12 cellular contexts compared by ENCODE assay signal in genomic region chr3:144556392-144556791, GRCh38.
A peak's percentile ranks its signal among the peaks of the same experiment; 100 is the strongest.
DNase-seq lines count a peak whose midpoint lies in the region; ATAC-seq and TF ChIP-seq lines count a peak whose summit lies in the region.
"Had no signal": no experiment of that assay in that cellular context is flagged by ENCODE, and none has a peak within 500 bp of the region (broad histone marks: within the 10 kb centered on the region; RNA-seq: fewer than 3 reads in every experiment).

No MANE protein-coding gene starts in this region.

- WGBS in testis, 2 donors = 85 to 90% methylated on average over 3 of the region's 3 CpGs

- TF ChIP-seq POLR2A in testis (IDR thresholded peaks at IDR 0.05) = no peak

- H3K36me3 ChIP-seq in testis (ENCODE audit: low read depth, missing control alignments) = no peaks in the 10 kb centered on the region

- H3K9me3 ChIP-seq in testis = no peaks in the 10 kb centered on the region

- H3K4me1 Mint-ChIP-seq in WTC11 = peaks cover 23% of the 10 kb centered on the region

- H3K4me1 ChIP-seq in testis = no peaks in the 10 kb centered on the region

- CTCF ChIA-PET in WTC11 (lab: Charles Lee) = no interaction called here

- no peaks in the 10 kb centered on the region for H3K27me3 ChIP-seq in testis
- H3K27me3 ChIP-seq: dorsolateral prefrontal cortex had no signal

- no peaks in the 10 kb centered on the region; the same call in 1 of the 2 replicates for H3K27me3 Mint-ChIP-seq in WTC11 (ENCODE audit: low read depth)
- H3K27me3 Mint-ChIP-seq: activated T-cell treated with anti-CD3 and anti-CD28 coated beads, Interleukin-2, amount 50 U/mL, for 24 hours; progenitor cell of endocrine pancreas had no signal

- peaks cover 6% of the 10 kb centered on the region for H3K9me3 Mint-ChIP-seq in WTC11
- H3K9me3 Mint-ChIP-seq: activated T-cell treated with anti-CD3 and anti-CD28 coated beads, Interleukin-2, amount 50 U/mL, for 24 hours had no signal

- peak; percentile 73 for DNase-seq in A172 (ENCODE audit: low spot score)
- DNase-seq in NOMO-1 (lab: John Stamatoyannopoulos, UW; ENCODE audit: unreplicated experiment in 2 of 2) = peak; percentile 38 to 89
- DNase-seq in testis = no peak
- no peak for DNase-seq in left lobe of liver (ENCODE audit: low spot score)
- DNase-seq in NCI-H146 (lab: John Stamatoyannopoulos, UW) = no peak
- no peak for DNase-seq in WTC11 (ENCODE audit: low spot score)
- DNase-seq: activated T-cell treated with anti-CD3 and anti-CD28 coated beads, Interleukin-2, amount 50 U/mL, for 24 hours; dorsolateral prefrontal cortex had no signal

- H3K27ac ChIP-seq in testis = no peak overlapping the region
- H3K27ac ChIP-seq: 22Rv1 had no signal

- no peak overlapping the region for H3K4me3 ChIP-seq in testis
- H3K4me3 ChIP-seq: dorsolateral prefrontal cortex had no signal

- ATAC-seq in GM19463 (IDR thresholded peaks at IDR 0.05; ENCODE audit: unreplicated experiment) (peak; percentile 86), HG03045 (IDR thresholded peaks at IDR 0.05; ENCODE audit: unreplicated experiment) (peak; percentile 77), left lobe of liver (no peak), WTC11 (no peak)

- POLR2A ChIA-PET in WTC11 (lab: Charles Lee) = no interaction called here

- no peak overlapping the region for H3K4me3 Mint-ChIP-seq in WTC11
- H3K4me3 Mint-ChIP-seq: activated T-cell treated with anti-CD3 and anti-CD28 coated beads, Interleukin-2, amount 50 U/mL, for 24 hours had no signal

- no peak overlapping the region for H3K27ac Mint-ChIP-seq in WTC11
- H3K27ac Mint-ChIP-seq: activated T-cell treated with anti-CD3 and anti-CD28 coated beads, Interleukin-2, amount 50 U/mL, for 24 hours; progenitor cell of endocrine pancreas had no signal

- TF ChIP-seq CTCF in testis (IDR thresholded peaks at IDR 0.05) (no peak), WTC11 (IDR thresholded peaks at IDR 0.05) (no peak)

- no peaks in the 10 kb centered on the region for H3K36me3 Mint-ChIP-seq in WTC11

- intact Hi-C loops in testis (cut with DNase I; ENCODE audit: low total_unique reads) = no loop called here

TF ChIP-seq in WTC11, 78 proteins besides CTCF, POLR2A, EP300 and RAD21 (continues in another document):
- no peak for TF ChIP-seq GABPB1 (CRISPR knock-in tag; IDR thresholded peaks at IDR 0.05)
- no peak for TF ChIP-seq PRRX2 (CRISPR knock-in tag; IDR thresholded peaks at IDR 0.05)
- no peak for TF ChIP-seq GTF2I (CRISPR knock-in tag; conservative IDR thresholded peaks at IDR 0.05)
- TF ChIP-seq ZNF232 (CRISPR knock-in tag; IDR thresholded peaks at IDR 0.05) = no peak
- TF ChIP-seq, protein P1, sequence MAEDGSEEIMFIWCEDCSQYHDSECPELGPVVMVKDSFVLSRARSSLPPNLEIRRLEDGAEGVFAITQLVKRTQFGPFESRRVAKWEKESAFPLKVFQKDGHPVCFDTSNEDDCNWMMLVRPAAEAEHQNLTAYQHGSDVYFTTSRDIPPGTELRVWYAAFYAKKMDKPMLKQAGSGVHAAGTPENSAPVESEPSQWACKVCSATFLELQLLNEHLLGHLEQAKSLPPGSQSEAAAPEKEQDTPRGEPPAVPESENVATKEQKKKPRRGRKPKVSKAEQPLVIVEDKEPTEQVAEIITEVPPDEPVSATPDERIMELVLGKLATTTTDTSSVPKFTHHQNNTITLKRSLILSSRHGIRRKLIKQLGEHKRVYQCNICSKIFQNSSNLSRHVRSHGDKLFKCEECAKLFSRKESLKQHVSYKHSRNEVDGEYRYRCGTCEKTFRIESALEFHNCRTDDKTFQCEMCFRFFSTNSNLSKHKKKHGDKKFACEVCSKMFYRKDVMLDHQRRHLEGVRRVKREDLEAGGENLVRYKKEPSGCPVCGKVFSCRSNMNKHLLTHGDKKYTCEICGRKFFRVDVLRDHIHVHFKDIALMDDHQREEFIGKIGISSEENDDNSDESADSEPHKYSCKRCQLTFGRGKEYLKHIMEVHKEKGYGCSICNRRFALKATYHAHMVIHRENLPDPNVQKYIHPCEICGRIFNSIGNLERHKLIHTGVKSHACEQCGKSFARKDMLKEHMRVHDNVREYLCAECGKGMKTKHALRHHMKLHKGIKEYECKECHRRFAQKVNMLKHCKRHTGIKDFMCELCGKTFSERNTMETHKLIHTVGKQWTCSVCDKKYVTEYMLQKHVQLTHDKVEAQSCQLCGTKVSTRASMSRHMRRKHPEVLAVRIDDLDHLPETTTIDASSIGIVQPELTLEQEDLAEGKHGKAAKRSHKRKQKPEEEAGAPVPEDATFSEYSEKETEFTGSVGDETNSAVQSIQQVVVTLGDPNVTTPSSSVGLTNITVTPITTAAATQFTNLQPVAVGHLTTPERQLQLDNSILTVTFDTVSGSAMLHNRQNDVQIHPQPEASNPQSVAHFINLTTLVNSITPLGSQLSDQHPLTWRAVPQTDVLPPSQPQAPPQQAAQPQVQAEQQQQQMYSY (CRISPR knock-in tag; IDR thresholded peaks at IDR 0.05) = no peak
- TF ChIP-seq ATF3 (CRISPR knock-in tag; conservative IDR thresholded peaks at IDR 0.05) = no peak
- TF ChIP-seq, protein P2, sequence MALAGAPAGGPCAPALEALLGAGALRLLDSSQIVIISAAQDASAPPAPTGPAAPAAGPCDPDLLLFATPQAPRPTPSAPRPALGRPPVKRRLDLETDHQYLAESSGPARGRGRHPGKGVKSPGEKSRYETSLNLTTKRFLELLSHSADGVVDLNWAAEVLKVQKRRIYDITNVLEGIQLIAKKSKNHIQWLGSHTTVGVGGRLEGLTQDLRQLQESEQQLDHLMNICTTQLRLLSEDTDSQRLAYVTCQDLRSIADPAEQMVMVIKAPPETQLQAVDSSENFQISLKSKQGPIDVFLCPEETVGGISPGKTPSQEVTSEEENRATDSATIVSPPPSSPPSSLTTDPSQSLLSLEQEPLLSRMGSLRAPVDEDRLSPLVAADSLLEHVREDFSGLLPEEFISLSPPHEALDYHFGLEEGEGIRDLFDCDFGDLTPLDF (CRISPR knock-in tag; IDR thresholded peaks at IDR 0.05) = no peak
- TF ChIP-seq, protein P3, sequence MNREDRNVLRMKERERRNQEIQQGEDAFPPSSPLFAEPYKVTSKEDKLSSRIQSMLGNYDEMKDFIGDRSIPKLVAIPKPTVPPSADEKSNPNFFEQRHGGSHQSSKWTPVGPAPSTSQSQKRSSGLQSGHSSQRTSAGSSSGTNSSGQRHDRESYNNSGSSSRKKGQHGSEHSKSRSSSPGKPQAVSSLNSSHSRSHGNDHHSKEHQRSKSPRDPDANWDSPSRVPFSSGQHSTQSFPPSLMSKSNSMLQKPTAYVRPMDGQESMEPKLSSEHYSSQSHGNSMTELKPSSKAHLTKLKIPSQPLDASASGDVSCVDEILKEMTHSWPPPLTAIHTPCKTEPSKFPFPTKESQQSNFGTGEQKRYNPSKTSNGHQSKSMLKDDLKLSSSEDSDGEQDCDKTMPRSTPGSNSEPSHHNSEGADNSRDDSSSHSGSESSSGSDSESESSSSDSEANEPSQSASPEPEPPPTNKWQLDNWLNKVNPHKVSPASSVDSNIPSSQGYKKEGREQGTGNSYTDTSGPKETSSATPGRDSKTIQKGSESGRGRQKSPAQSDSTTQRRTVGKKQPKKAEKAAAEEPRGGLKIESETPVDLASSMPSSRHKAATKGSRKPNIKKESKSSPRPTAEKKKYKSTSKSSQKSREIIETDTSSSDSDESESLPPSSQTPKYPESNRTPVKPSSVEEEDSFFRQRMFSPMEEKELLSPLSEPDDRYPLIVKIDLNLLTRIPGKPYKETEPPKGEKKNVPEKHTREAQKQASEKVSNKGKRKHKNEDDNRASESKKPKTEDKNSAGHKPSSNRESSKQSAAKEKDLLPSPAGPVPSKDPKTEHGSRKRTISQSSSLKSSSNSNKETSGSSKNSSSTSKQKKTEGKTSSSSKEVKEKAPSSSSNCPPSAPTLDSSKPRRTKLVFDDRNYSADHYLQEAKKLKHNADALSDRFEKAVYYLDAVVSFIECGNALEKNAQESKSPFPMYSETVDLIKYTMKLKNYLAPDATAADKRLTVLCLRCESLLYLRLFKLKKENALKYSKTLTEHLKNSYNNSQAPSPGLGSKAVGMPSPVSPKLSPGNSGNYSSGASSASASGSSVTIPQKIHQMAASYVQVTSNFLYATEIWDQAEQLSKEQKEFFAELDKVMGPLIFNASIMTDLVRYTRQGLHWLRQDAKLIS (CRISPR knock-in tag; IDR thresholded peaks at IDR 0.05; ENCODE audit: borderline replicate concordance) = no peak
- TF ChIP-seq FOXK1 (CRISPR knock-in tag; IDR thresholded peaks at IDR 0.05) = no peak
- TF ChIP-seq, protein P4, sequence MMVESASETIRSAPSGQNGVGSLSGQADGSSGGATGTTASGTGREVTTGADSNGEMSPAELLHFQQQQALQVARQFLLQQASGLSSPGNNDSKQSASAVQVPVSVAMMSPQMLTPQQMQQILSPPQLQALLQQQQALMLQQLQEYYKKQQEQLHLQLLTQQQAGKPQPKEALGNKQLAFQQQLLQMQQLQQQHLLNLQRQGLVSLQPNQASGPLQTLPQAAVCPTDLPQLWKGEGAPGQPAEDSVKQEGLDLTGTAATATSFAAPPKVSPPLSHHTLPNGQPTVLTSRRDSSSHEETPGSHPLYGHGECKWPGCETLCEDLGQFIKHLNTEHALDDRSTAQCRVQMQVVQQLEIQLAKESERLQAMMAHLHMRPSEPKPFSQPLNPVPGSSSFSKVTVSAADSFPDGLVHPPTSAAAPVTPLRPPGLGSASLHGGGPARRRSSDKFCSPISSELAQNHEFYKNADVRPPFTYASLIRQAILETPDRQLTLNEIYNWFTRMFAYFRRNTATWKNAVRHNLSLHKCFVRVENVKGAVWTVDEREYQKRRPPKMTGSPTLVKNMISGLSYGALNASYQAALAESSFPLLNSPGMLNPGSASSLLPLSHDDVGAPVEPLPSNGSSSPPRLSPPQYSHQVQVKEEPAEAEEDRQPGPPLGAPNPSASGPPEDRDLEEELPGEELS (CRISPR knock-in tag; IDR thresholded peaks at IDR 0.05) = no peak
- no peak for TF ChIP-seq ZNF317 (CRISPR knock-in tag; IDR thresholded peaks at IDR 0.05; ENCODE audit: borderline replicate concordance, low read depth)

Comparison
In these comparisons a context has a peak if more than half of its experiments do, and no peak if none do; other contexts are left out.
1. DNase-seq: peak in A172 (single experiment) and NOMO-1 (2 of 2); none in testis (single experiment), left lobe of liver (single experiment), NCI-H146 (single experiment) and WTC11 (single experiment).
2. ATAC-seq: peak in GM19463 (single experiment) and HG03045 (single experiment); none in left lobe of liver (single experiment) and WTC11 (single experiment).